In the genomic region with DNA sequence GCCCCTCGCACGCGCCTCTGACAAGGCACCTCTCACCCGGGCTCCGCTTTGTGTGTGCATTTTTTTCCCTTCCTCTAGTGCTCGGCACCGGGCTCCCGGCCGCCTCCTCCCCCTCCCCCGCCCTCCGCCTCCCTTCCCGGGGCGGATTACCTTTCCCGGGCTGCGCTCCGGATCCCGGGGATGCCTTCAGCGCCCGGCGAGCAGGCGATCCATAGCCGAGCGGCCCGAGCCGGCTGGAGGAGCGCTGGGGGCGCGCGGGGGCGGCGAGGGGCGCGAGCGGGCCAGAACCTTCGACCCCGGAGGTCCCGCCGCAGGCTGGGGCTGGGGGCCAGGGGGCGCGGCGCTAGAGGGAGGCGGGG, we compare ENCODE assay signal across 9 cellular contexts. TPM values are rescaled to one million over a fixed set of nuclear protein-coding genes. Genes with fewer than 3 reads are reported as not detected.
A peak's percentile ranks its signal among the peaks of the same experiment; 100 is the strongest.
DNase-seq lines count a peak whose midpoint lies in the region; ATAC-seq, FAIRE-seq and TF ChIP-seq lines count a peak whose summit lies in the region.
"Had no signal": no experiment of that assay in that cellular context is flagged by ENCODE, and none has a peak within 500 bp of the region (broad histone marks: within the 10 kb centered on the region; RNA-seq: fewer than 3 reads in every experiment).

No MANE protein-coding gene starts in this region.

- DNase-seq in COLO668 (lab: John Stamatoyannopoulos, UW; ENCODE audit: unreplicated experiment) = peak; percentile 20
- DNase-seq in HuH-7 (ENCODE audit: low spot score) = peak; percentile 51
- DNase-seq in mucosa of descending colon = peak in 1 of 3 donors; percentile 44
- DNase-seq in urothelium cell line (ENCODE audit: low spot score) = peak; percentile 42
- DNase-seq in MV-4-11 (lab: John Stamatoyannopoulos, UW) = no peak
- no peak for DNase-seq in central memory CD4-positive, alpha-beta T cell

- H3K4me1 ChIP-seq in ectodermal cell (ENCODE audit: control insufficient read depth, insufficient read depth, low read length) (no peaks in the 10 kb centered on the region), mucosa of descending colon (ENCODE audit: low read depth) (peaks cover 15% of the 10 kb centered on the region)

- H3K27ac ChIP-seq in ectodermal cell (ENCODE audit: insufficient read depth, low read depth, low read length, poor library complexity, severe bottlenecking) = no peak overlapping the region

- ATAC-seq in GM19463 (IDR thresholded peaks at IDR 0.05; ENCODE audit: unreplicated experiment) (peak; percentile 12), mucosa of descending colon (peak; percentile 61)

- H3K4me3 ChIP-seq in ectodermal cell (ENCODE audit: insufficient read depth, low read depth, low read length) = peak overlapping the region; percentile 59
- H3K4me3 ChIP-seq in mucosa of descending colon = no peak overlapping the region

- 0 to 1% methylated on average over 42 of the region's 42 CpGs for WGBS in ectodermal cell, 2 experiments

- H3K9me3 ChIP-seq in ectodermal cell (ENCODE audit: control insufficient read depth, low read length) (no peaks in the 10 kb centered on the region), mucosa of descending colon (no peaks in the 10 kb centered on the region)

- no peak for TF ChIP-seq CTCF in mucosa of descending colon (IDR thresholded peaks at IDR 0.05)

- intact Hi-C loops in mucosa of descending colon (cut with DNase I, micrococcal nuclease) = no loop called here

- peaks cover 71% of the 10 kb centered on the region for H3K27me3 ChIP-seq in ectodermal cell (ENCODE audit: control insufficient read depth, insufficient read depth, low read length, poor library complexity, severe bottlenecking)

- H3K36me3 ChIP-seq in ectodermal cell (ENCODE audit: control insufficient read depth, insufficient read depth, low read length) (no peaks in the 10 kb centered on the region), mucosa of descending colon (ENCODE audit: low read depth) (no peaks in the 10 kb centered on the region)

- no peak for FAIRE-seq in urothelium cell line (lab: Jason Lieb, UNC)

RNA-seq across cellular contexts. Expression of a gene that starts 0.3 kb away (rescaled TPM):
- polyA plus RNA-seq in ectodermal cell (2013, experiment 1 of 4) = 1.00 TPM
- 1.1 TPM for polyA plus RNA-seq in ectodermal cell (2013, experiment 2 of 4)
- 1.2 TPM for polyA plus RNA-seq in ectodermal cell (2013, experiment 3 of 4)
- polyA plus RNA-seq in ectodermal cell (2013, experiment 4 of 4) = 1.3 TPM
- total RNA-seq in mucosa of descending colon = 10 to 100 TPM in 1 of 3 donors, 1 to 10 TPM in 1, under 1 TPM in 1; 0.64 to 10.1 (median 1.6) TPM
- total RNA-seq: HT1080 had no signal

Comparison
In these comparisons a context has a peak if more than half of its experiments do, and no peak if none do; other contexts are left out.
1. DNase-seq: peak in COLO668 (single experiment), HuH-7 (single experiment) and urothelium cell line (single experiment); none in MV-4-11 (single experiment) and central memory CD4-positive, alpha-beta T cell (single experiment).